Comparison of ENCODE assay signal across 8 cellular contexts in genomic region chr17:78272181-78272913, GRCh38. TPM values are rescaled to one million over a fixed set of nuclear protein-coding genes. Genes with fewer than 3 reads are reported as not detected.
DNase-seq lines count a peak whose midpoint lies in the region; ATAC-seq and TF ChIP-seq lines count a peak whose summit lies in the region.

No MANE protein-coding gene starts in this region.

- peak; percentile 74 for DNase-seq in T follicular helper cell (ENCODE audit: low read depth)
- peak; percentile 63 to 94 for DNase-seq in cardiac fibroblast (ENCODE audit: low read depth in 2 of 2)
- DNase-seq in mucosa of descending colon, result peak; percentile 71 to 83 (median 73)
- DNase-seq in type B pancreatic cell (ENCODE audit: extremely low spot score, unreplicated experiment), result no peak
- DNase-seq in immature natural killer cell, result no peak
- no peak for DNase-seq in A673 (ENCODE audit: low spot score)

- intact Hi-C loops in mucosa of descending colon (cut with DNase I, micrococcal nuclease), result no loop called here
- intact Hi-C loops in A673 (cut with micrococcal nuclease; ENCODE audit: unreplicated experiment), result no loop called here

- ATAC-seq in HG03280 (IDR thresholded peaks at IDR 0.05; ENCODE audit: unreplicated experiment) (peak; percentile 40), mucosa of descending colon (peak; percentile 85), GM21515 (IDR thresholded peaks at IDR 0.05; ENCODE audit: unreplicated experiment) (no peak)

- peaks cover 15% of the 10 kb centered on the region for H3K4me1 ChIP-seq in mucosa of descending colon (ENCODE audit: low read depth)
- peaks cover 31% of the 10 kb centered on the region for H3K4me1 ChIP-seq in A673 (ENCODE audit: insufficient read depth, low read length, poor library complexity, severe bottlenecking)

- TF ChIP-seq CTCF in cardiac fibroblast (IDR thresholded peaks at IDR 0.05; ENCODE audit: low read depth, low read length) (no peak), mucosa of descending colon (IDR thresholded peaks at IDR 0.05) (no peak), type B pancreatic cell (conservative IDR thresholded peaks at IDR 0.05) (no peak), A673 (conservative IDR thresholded peaks at IDR 0.05; ENCODE audit: low read depth, low read length) (no peak)

- no TSS peak for BruUV-seq in A673 (replicated peaks; lab: Mats Ljungman, UMichigan)

- POLR2A ChIA-PET in A673 (lab: Charles Lee; ENCODE audit: low non-redundant PET), result no interaction called here

- H3K9me3 Mint-ChIP-seq in type B pancreatic cell (no peaks in the 10 kb centered on the region), immature natural killer cell (no peaks in the 10 kb centered on the region)

- no peak overlapping the region for H3K27ac ChIP-seq in A673 (ENCODE audit: low read depth, low read length, poor library complexity, severe bottlenecking)

- H3K27ac Mint-ChIP-seq in type B pancreatic cell (peak overlapping the region; percentile 88), immature natural killer cell (no peak overlapping the region)

- CTCF ChIA-PET in A673 (lab: Charles Lee), result no interaction called here

- H3K4me3 ChIP-seq in cardiac fibroblast (replicated peaks in 1 of 2; ENCODE audit: low read depth in 2 of 2, low read length in 2 of 2) (no peak overlapping the region), mucosa of descending colon (no peak overlapping the region), A673 (ENCODE audit: low read depth, low read length, poor library complexity, severe bottlenecking) (no peak overlapping the region)

- H3K4me3 Mint-ChIP-seq in type B pancreatic cell (peak overlapping the region; percentile 25), immature natural killer cell (no peak overlapping the region)

- no peaks in the 10 kb centered on the region for H3K27me3 ChIP-seq in A673 (replicated peaks; ENCODE audit: insufficient read depth, low read depth, low read length, poor library complexity)

- H3K4me1 Mint-ChIP-seq in type B pancreatic cell (ENCODE audit: unreplicated experiment) (peaks cover 21% of the 10 kb centered on the region), immature natural killer cell (no peaks in the 10 kb centered on the region)

- H3K9me3 ChIP-seq in mucosa of descending colon, result no peaks in the 10 kb centered on the region
- H3K9me3 ChIP-seq in A673 (ENCODE audit: low read depth, low read length, poor library complexity, severe bottlenecking), result no peaks in the 10 kb centered on the region

- H3K36me3 ChIP-seq in mucosa of descending colon (ENCODE audit: low read depth) (no peaks in the 10 kb centered on the region), A673 (ENCODE audit: insufficient read depth, low read length, poor library complexity, severe bottlenecking) (no peaks in the 10 kb centered on the region)

- H3K36me3 Mint-ChIP-seq in type B pancreatic cell (no peaks in the 10 kb centered on the region), immature natural killer cell (no peaks in the 10 kb centered on the region)

- H3K27me3 Mint-ChIP-seq in type B pancreatic cell (no peaks in the 10 kb centered on the region), immature natural killer cell (ENCODE audit: low read depth in 3 of 3) (peaks cover 0 to 5% (median 4%) of the 10 kb centered on the region in 3 donors)

RNA-seq across cellular contexts. Expression of gene TMEM235, which starts 40.9 kb away (rescaled TPM):
- total RNA-seq in mucosa of descending colon (not detected), type B pancreatic cell (ENCODE audit: low replicate concordance) (0.43 TPM in 1 of 2 replicates, not detected in the other), A673 (2021) (not detected in 2 replicates)
- polyA plus RNA-seq in immature natural killer cell, result not detected

RNA-seq across cellular contexts. Expression of gene BIRC5, which starts 58.3 kb away (rescaled TPM):
- total RNA-seq in mucosa of descending colon, result 10 to 100 TPM in 1 of 3 donors, 1 to 10 TPM in 2; 2.4 to 22.4 (median 4.7) TPM
- 20.0 and 63.3 TPM in 2 replicates for total RNA-seq in type B pancreatic cell (ENCODE audit: low replicate concordance)
- polyA plus RNA-seq in immature natural killer cell, result 1 to 10 TPM; 3.6 to 5.5 (median 4.5) TPM
- total RNA-seq in A673 (2021), result 158 and 160 TPM in 2 replicates

Comparison
In these comparisons a context has a peak if more than half of its experiments do, and no peak if none do; other contexts are left out.
1. DNase-seq: peak in T follicular helper cell (single experiment), cardiac fibroblast (2 of 2) and mucosa of descending colon (3 of 3); none in type B pancreatic cell (single experiment), immature natural killer cell (0 of 3) and A673 (single experiment).